ENCODE assay signal across 1 cellular context in the genomic region with DNA sequence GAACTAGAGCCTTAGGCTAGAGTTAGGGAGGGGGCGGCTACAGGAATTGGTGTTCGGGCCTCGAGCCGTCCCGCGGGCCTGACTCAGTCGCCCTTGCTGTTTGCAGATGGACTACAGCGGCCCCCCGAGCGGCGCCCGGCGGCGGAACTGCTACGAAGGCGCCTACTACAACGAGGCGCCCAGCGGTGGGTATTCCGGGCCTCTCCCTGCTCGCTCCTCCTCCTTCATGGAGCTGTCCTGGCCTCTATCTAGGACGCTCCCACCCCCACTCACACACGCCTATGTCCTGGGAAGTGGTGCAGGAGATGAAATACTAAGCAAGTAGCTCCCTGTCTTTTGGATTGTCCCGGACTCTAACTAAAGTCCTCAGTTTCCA.
TF ChIP-seq lines count a peak whose summit lies in the region.

No MANE protein-coding gene starts in this region.

TF ChIP-seq in GM23338, 12 proteins besides CTCF, POLR2A, EP300 and RAD21 (continued from another document):
- TF ChIP-seq, protein P1, sequence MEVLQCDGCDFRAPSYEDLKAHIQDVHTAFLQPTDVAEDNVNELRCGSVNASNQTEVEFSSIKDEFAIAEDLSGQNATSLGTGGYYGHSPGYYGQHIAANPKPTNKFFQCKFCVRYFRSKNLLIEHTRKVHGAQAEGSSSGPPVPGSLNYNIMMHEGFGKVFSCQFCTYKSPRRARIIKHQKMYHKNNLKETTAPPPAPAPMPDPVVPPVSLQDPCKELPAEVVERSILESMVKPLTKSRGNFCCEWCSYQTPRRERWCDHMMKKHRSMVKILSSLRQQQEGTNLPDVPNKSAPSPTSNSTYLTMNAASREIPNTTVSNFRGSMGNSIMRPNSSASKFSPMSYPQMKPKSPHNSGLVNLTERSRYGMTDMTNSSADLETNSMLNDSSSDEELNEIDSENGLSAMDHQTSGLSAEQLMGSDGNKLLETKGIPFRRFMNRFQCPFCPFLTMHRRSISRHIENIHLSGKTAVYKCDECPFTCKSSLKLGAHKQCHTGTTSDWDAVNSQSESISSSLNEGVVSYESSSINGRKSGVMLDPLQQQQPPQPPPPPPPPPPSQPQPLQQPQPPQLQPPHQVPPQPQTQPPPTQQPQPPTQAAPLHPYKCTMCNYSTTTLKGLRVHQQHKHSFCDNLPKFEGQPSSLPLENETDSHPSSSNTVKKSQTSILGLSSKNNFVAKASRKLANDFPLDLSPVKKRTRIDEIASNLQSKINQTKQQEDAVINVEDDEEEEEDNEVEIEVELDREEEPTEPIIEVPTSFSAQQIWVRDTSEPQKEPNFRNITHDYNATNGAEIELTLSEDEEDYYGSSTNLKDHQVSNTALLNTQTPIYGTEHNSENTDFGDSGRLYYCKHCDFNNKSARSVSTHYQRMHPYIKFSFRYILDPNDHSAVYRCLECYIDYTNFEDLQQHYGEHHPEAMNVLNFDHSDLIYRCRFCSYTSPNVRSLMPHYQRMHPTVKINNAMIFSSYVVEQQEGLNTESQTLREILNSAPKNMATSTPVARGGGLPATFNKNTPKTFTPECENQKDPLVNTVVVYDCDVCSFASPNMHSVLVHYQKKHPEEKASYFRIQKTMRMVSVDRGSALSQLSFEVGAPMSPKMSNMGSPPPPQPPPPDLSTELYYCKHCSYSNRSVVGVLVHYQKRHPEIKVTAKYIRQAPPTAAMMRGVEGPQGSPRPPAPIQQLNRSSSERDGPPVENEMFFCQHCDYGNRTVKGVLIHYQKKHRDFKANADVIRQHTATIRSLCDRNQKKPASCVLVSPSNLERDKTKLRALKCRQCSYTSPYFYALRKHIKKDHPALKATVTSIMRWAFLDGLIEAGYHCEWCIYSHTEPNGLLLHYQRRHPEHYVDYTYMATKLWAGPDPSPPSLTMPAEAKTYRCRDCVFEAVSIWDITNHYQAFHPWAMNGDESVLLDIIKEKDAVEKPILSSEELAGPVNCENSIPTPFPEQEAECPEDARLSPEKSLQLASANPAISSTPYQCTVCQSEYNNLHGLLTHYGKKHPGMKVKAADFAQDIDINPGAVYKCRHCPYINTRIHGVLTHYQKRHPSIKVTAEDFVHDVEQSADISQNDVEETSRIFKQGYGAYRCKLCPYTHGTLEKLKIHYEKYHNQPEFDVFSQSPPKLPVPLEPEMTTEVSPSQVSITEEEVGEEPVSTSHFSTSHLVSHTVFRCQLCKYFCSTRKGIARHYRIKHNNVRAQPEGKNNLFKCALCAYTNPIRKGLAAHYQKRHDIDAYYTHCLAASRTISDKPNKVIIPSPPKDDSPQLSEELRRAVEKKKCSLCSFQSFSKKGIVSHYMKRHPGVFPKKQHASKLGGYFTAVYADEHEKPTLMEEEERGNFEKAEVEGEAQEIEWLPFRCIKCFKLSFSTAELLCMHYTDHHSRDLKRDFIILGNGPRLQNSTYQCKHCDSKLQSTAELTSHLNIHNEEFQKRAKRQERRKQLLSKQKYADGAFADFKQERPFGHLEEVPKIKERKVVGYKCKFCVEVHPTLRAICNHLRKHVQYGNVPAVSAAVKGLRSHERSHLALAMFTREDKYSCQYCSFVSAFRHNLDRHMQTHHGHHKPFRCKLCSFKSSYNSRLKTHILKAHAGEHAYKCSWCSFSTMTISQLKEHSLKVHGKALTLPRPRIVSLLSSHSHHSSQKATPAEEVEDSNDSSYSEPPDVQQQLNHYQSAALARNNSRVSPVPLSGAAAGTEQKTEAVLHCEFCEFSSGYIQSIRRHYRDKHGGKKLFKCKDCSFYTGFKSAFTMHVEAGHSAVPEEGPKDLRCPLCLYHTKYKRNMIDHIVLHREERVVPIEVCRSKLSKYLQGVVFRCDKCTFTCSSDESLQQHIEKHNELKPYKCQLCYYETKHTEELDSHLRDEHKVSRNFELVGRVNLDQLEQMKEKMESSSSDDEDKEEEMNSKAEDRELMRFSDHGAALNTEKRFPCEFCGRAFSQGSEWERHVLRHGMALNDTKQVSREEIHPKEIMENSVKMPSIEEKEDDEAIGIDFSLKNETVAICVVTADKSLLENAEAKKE (CRISPR knock-in tag; IDR thresholded peaks at IDR 0.05) = no peak
- TF ChIP-seq NANOG (IDR thresholded peaks at IDR 0.05; ENCODE audit: borderline replicate concordance) = no peak
TF ChIP-seq in GM23338: peak in this region for 0.
